Comparison of ENCODE assay signal across 10 cellular contexts in genomic region chr13:97977982-97978381, GRCh38. TPM values are rescaled to one million over a fixed set of nuclear protein-coding genes. Genes with fewer than 3 reads are reported as not detected.
DNase-seq lines count a peak whose midpoint lies in the region; ATAC-seq and TF ChIP-seq lines count a peak whose summit lies in the region.
"Had no signal": no experiment of that assay in that cellular context is flagged by ENCODE, and none has a peak within 500 bp of the region (broad histone marks: within the 10 kb centered on the region; RNA-seq: fewer than 3 reads in every experiment).

No MANE protein-coding gene starts in this region.

- peak overlapping the region; percentile 78 for H2BK5ac ChIP-seq in IMR-90 (ENCODE audit: low read depth, low read length, poor library complexity, severe bottlenecking)

- no peak for ATAC-seq in CD4-positive, alpha-beta T cell (ENCODE audit: poor library complexity)
- ATAC-seq in IMR-90 (ENCODE audit: low read depth) (no peak), HG02623 (IDR thresholded peaks at IDR 0.05; ENCODE audit: unreplicated experiment) (no peak), GM18870 (IDR thresholded peaks at IDR 0.05; ENCODE audit: unreplicated experiment) (no peak), HG03521 (IDR thresholded peaks at IDR 0.05; ENCODE audit: unreplicated experiment) (no peak)

- H3K4me3 Mint-ChIP-seq in CD4-positive, alpha-beta T cell, result peak overlapping the region; percentile 96

- no peaks in the 10 kb centered on the region for H3K27me3 ChIP-seq in CD4-positive, alpha-beta T cell (ENCODE audit: control insufficient read depth, insufficient read depth, low read length)
- no peaks in the 10 kb centered on the region for H3K27me3 ChIP-seq in IMR-90 (ENCODE audit: control insufficient read depth, insufficient read depth, low read length)
- no peaks in the 10 kb centered on the region for H3K27me3 ChIP-seq in brain microvascular endothelial cell (replicated peaks)
- H3K27me3 ChIP-seq in muscle layer of duodenum (ENCODE audit: low read depth, low read length), result no peaks in the 10 kb centered on the region

- H4K5ac ChIP-seq in IMR-90 (ENCODE audit: low read depth, low read length), result no peak overlapping the region

- H3K4me1 ChIP-seq in IMR-90 (ENCODE audit: control insufficient read depth, insufficient read depth, low read length) (peaks cover 6% of the 10 kb centered on the region), muscle layer of duodenum (ENCODE audit: control insufficient read depth in 1 of 2, insufficient read depth in 2 of 2, low read length in 2 of 2) (peaks cover 4 to 18% of the 10 kb centered on the region in 2 donors)

- no peaks in the 10 kb centered on the region for H3K9me3 ChIP-seq in CD4-positive, alpha-beta T cell (ENCODE audit: control insufficient read depth, low read length)
- H3K9me3 ChIP-seq in IMR-90 (ENCODE audit: control insufficient read depth, insufficient read depth, low read length) (no peaks in the 10 kb centered on the region), muscle layer of duodenum (ENCODE audit: control insufficient read depth in 1 of 2, low read length in 2 of 2) (no peaks in the 10 kb centered on the region)

- no peak overlapping the region for H3K4ac ChIP-seq in IMR-90 (ENCODE audit: low read depth, low read length)

- no peak overlapping the region for H2AK9ac ChIP-seq in IMR-90 (replicated peaks; ENCODE audit: low read depth, low read length, poor library complexity)

- WGBS in IMR-90 (ENCODE audit: extremely low coverage in 2 of 2, insufficient read length in 1 of 2), 2 experiments, result no CpG with 5 or more reads among the region's 7 CpGs

- peak overlapping the region; percentile 92 for H3K27ac Mint-ChIP-seq in CD4-positive, alpha-beta T cell

- H3K23ac ChIP-seq in IMR-90 (ENCODE audit: low read depth, low read length), result peak overlapping the region; percentile 95; the same call in 1 of the 2 replicates

- intact Hi-C loops in CD4-positive, alpha-beta T cell (cut with DNase I, micrococcal nuclease), result loop anchor here in 1 of 2 experiments (2.0 to 5.0 kb wide), 3 partner anchors 543 to 751 kb away; partner anchors contain the start of genes RAP2A and STK24
- intact Hi-C loops in IMR-90 (cut with micrococcal nuclease), result loop anchor here (10.0 kb wide), 1 partner anchor 93 kb away; no protein-coding TSS in a partner anchor

- peaks cover 5% of the 10 kb centered on the region; the same call in 1 of the 2 replicates for H3K9me1 ChIP-seq in IMR-90 (ENCODE audit: insufficient read depth, low read length)

- peak overlapping the region; percentile 98 for H3K4me2 ChIP-seq in IMR-90 (ENCODE audit: low read depth, low read length)

- H3K4me3 ChIP-seq in IMR-90 (ENCODE audit: insufficient read depth, low read depth, low read length), result peak overlapping the region; percentile 98; the same call in 1 of the 2 replicates
- peak overlapping the region; percentile 90 for H3K4me3 ChIP-seq in brain microvascular endothelial cell (ENCODE audit: low read depth, low read length)
- peak overlapping the region; percentile 86 to 93 for H3K4me3 ChIP-seq in muscle layer of duodenum (ENCODE audit: low read depth in 1 of 2, low read length in 2 of 2)

- CTCF ChIA-PET in CD4-positive, alpha-beta T cell (lab: Charles Lee), result no interaction called here
- CTCF ChIA-PET in IMR-90 (lab: Yijun Ruan, JAX), result no interaction called here

- H3K18ac ChIP-seq in IMR-90 (ENCODE audit: low read depth, low read length), result no peak overlapping the region; the same call in 1 of the 2 replicates

- H4K8ac ChIP-seq in IMR-90 (ENCODE audit: low read depth in 2 of 2, low read length in 2 of 2), result no peak overlapping the region

- dilution Hi-C loops in IMR-90 (cut with HindIII; ENCODE audit: low sequenced_read_pairs, unreplicated experiment), result no loop called here

- no peak overlapping the region; the same call in 2 of the 3 replicates for H2BK15ac ChIP-seq in IMR-90 (ENCODE audit: low read depth, low read length)

- H3K56ac ChIP-seq in IMR-90 (ENCODE audit: extremely low read depth, insufficient read depth, low read length), result peak overlapping the region; percentile 49; the same call in 1 of the 2 replicates

- H2BK20ac ChIP-seq in IMR-90 (ENCODE audit: low read depth, low read length), result no peak overlapping the region

- H4K20me1 ChIP-seq in IMR-90 (ENCODE audit: insufficient read depth, low read length), result peaks cover 7% of the 10 kb centered on the region

- peaks cover 22% of the 10 kb centered on the region for H3K36me3 Mint-ChIP-seq in CD4-positive, alpha-beta T cell (ENCODE audit: low read depth)

- in situ Hi-C loops in IMR-90 (cut with MboI; ENCODE audit: low sequenced_read_pairs), result no loop called here
- in situ Hi-C loops in brain microvascular endothelial cell (cut with HindIII; ENCODE audit: low pct_ligation_motif_present, low sequenced_read_pairs), result no loop called here

- no peak overlapping the region; the same call in 1 of the 2 replicates for H3K14ac ChIP-seq in IMR-90 (replicated peaks; ENCODE audit: low read depth, low read length)

- H3K9ac ChIP-seq in IMR-90 (ENCODE audit: low read depth, low read length), result peak overlapping the region; percentile 97; the same call in 1 of the 2 replicates

- no TSS peak for BruUV-seq in IMR-90 (replicated peaks; lab: Mats Ljungman, UMichigan)

- no peak for TF ChIP-seq RAD21 in IMR-90 (IDR thresholded peaks at IDR 0.05; ENCODE audit: low read length)

- peaks cover 64% of the 10 kb centered on the region for H3K4me1 Mint-ChIP-seq in CD4-positive, alpha-beta T cell (ENCODE audit: low read depth)

- no peaks in the 10 kb centered on the region for H3K9me3 Mint-ChIP-seq in CD4-positive, alpha-beta T cell

- TF ChIP-seq POLR2A in IMR-90 (IDR thresholded peaks at IDR 0.05; ENCODE audit: low read depth, low read length), result no peak

- no peak overlapping the region for H3K27ac ChIP-seq in CD4-positive, alpha-beta T cell (ENCODE audit: low read depth, low read length)
- H3K27ac ChIP-seq in IMR-90 (ENCODE audit: insufficient read depth, low read length) (no peak overlapping the region), brain microvascular endothelial cell (peak overlapping the region; percentile 76), muscle layer of duodenum (ENCODE audit: low read length) (no peak overlapping the region)

- no peak for TF ChIP-seq CTCF in CD4-positive, alpha-beta T cell (IDR thresholded peaks at IDR 0.05)
- TF ChIP-seq CTCF in IMR-90 (conservative IDR thresholded peaks at IDR 0.05; ENCODE audit: low read depth, low read length), result no peak
- TF ChIP-seq CTCF in brain microvascular endothelial cell (IDR thresholded peaks at IDR 0.05; ENCODE audit: low read depth, low read length, missing control alignments), result no peak

- POLR2A ChIA-PET in CD4-positive, alpha-beta T cell (lab: Charles Lee), result no interaction called here
- POLR2A ChIA-PET in IMR-90 (lab: Charles Lee; ENCODE audit: unreplicated experiment), result no interaction called here

- no peak for DNase-seq in CD4-positive, alpha-beta T cell
- DNase-seq in IMR-90, result no peak
- DNase-seq in brain microvascular endothelial cell, result no peak
- DNase-seq in activated gamma-delta T cell treated with Interleukin-2 at 50 U/mL for 16 hours, result no peak
- DNase-seq: activated CD8-positive, alpha-beta memory T cell treated with anti-CD3 and anti-CD28 coated beads, Interleukin-2, amount 50 U/mL, for 4 hours; NCI-H2029 treated with DMSO at 0.1 percent for 48 hours had no signal

- H2BK120ac ChIP-seq in IMR-90 (ENCODE audit: low read depth, low read length), result no peak overlapping the region

- H3K36me3 ChIP-seq in IMR-90 (ENCODE audit: control insufficient read depth, insufficient read depth, low read length) (0 out of 2 replicates have a peak, but pooled peaks cover under 1% of the 10 kb centered on the region), brain microvascular endothelial cell (replicated peaks) (peaks cover 3% of the 10 kb centered on the region), muscle layer of duodenum (ENCODE audit: control insufficient read depth in 1 of 2, insufficient read depth in 2 of 2, low read length in 2 of 2) (peaks cover 5 to 6% of the 10 kb centered on the region in 2 donors)

- H3K27me3 Mint-ChIP-seq in CD4-positive, alpha-beta T cell, result no peaks in the 10 kb centered on the region

- peaks cover 5 to 26% of the 10 kb centered on the region in 2 experiments for H3K79me1 ChIP-seq in IMR-90 (ENCODE audit: low read depth in 1 of 2, low read length in 2 of 2)

- no peak overlapping the region for H2AFZ ChIP-seq in IMR-90 (replicated peaks; ENCODE audit: low read length, poor library complexity)

- H2AK5ac ChIP-seq in IMR-90 (ENCODE audit: low read depth, low read length), result no peak overlapping the region

- H4K91ac ChIP-seq in IMR-90 (ENCODE audit: insufficient read depth, low read depth, low read length), result no peak overlapping the region

TF ChIP-seq in IMR-90, 13 proteins besides CTCF, POLR2A, EP300 and RAD21:
- TF ChIP-seq RCOR1 (IDR thresholded peaks at IDR 0.05; ENCODE audit: insufficient replicate concordance, low read length), result no peak
- TF ChIP-seq NFE2L2 (IDR thresholded peaks at IDR 0.05; ENCODE audit: low read depth, low read length), result no peak
- TF ChIP-seq CHD1 (IDR thresholded peaks at IDR 0.05; ENCODE audit: low read depth, low read length), result no peak
- TF ChIP-seq, protein P1, sequence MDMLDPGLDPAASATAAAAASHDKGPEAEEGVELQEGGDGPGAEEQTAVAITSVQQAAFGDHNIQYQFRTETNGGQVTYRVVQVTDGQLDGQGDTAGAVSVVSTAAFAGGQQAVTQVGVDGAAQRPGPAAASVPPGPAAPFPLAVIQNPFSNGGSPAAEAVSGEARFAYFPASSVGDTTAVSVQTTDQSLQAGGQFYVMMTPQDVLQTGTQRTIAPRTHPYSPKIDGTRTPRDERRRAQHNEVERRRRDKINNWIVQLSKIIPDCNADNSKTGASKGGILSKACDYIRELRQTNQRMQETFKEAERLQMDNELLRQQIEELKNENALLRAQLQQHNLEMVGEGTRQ (IDR thresholded peaks at IDR 0.05; ENCODE audit: low read depth, low read length), result no peak
- TF ChIP-seq ELK1 (IDR thresholded peaks at IDR 0.05; ENCODE audit: borderline replicate concordance, low read depth, low read length), result no peak
- no peak for TF ChIP-seq RFX5 (IDR thresholded peaks at IDR 0.05; ENCODE audit: low read depth, low read length)
- no peak for TF ChIP-seq MAFK (IDR thresholded peaks at IDR 0.05; ENCODE audit: low read depth, low read length)
TF ChIP-seq in IMR-90: peak in this region for 0.

RNA-seq across cellular contexts. Expression of gene IPO5, which starts 24.5 kb away (rescaled TPM):
- total RNA-seq in CD4-positive, alpha-beta T cell, result 10 to 100 TPM; 62.2 to 73.3 TPM
- total RNA-seq in IMR-90 (2012; rRNA removed), result 218 and 270 TPM in 2 replicates
- 80.8 and 89.2 TPM in 2 replicates for polyA plus RNA-seq in IMR-90 (2012; rRNA removed)
- 33.0 and 37.5 TPM in 2 replicates for polyA plus RNA-seq in IMR-90 (2012; cell fraction: cytosol; rRNA removed)
- 36.9 and 94.7 TPM in 2 replicates for polyA plus RNA-seq in IMR-90 (2012; cell fraction: nucleus; rRNA removed; ENCODE audit: low replicate concordance)
